ENCODE assay signal across 6 cellular contexts in genomic region chr15:90264649-90265048, GRCh38. TPM values are rescaled to one million over a fixed set of nuclear protein-coding genes. Genes with fewer than 3 reads are reported as not detected.
DNase-seq lines count a peak whose midpoint lies in the region; ATAC-seq and TF ChIP-seq lines count a peak whose summit lies in the region.

No MANE protein-coding gene starts in this region.

- H3K36me3 ChIP-seq in esophagus squamous epithelium = peaks cover 4 to 6% (median 4%) of the 10 kb centered on the region in 3 donors

- peak; percentile 51 for DNase-seq in CD1c-positive myeloid dendritic cell (ENCODE audit: extremely low spot score)
- peak; percentile 15 for DNase-seq in SK-MEL-5 (ENCODE audit: low read depth, low spot score)
- DNase-seq in esophagus squamous epithelium (lab: John Stamatoyannopoulos, UW) = no peak
- peak in 2 of 3 donors; percentile 2 to 11 for DNase-seq in stimulated activated CD4-positive, alpha-beta T cell treated with anti-CD3 and anti-CD28 coated beads, TNF-alpha, amount 100 ng/mL, for 48 hours (ENCODE audit: low read depth in 3 of 3)
- DNase-seq in NCI-H2081 (lab: John Stamatoyannopoulos, UW) = no peak

- TF ChIP-seq POLR2A in esophagus squamous epithelium (IDR thresholded peaks at IDR 0.05) = no peak

- peak overlapping the region; percentile 90 to 98 (median 97) for H3K27ac ChIP-seq in esophagus squamous epithelium

- intact Hi-C loops in esophagus squamous epithelium (cut with DNase I) = no loop called here

- H3K9me3 ChIP-seq in esophagus squamous epithelium = no peaks in the 10 kb centered on the region

- ATAC-seq in GM18517 (IDR thresholded peaks at IDR 0.05; ENCODE audit: unreplicated experiment) = no peak

- H3K27me3 ChIP-seq in esophagus squamous epithelium = no peaks in the 10 kb centered on the region

- in situ Hi-C loops in SK-MEL-5 (cut with HindIII; ENCODE audit: low pct_unique_long_range_greater_than_20kb, low sequenced_read_pairs) = no loop called here

- 0 to 26% methylated on average over 2 of the region's 4 CpGs for WGBS in esophagus squamous epithelium, 2 donors

- peak overlapping the region; percentile 53 to 83 (median 74) for H3K4me3 ChIP-seq in esophagus squamous epithelium

- no peak for TF ChIP-seq CTCF in esophagus squamous epithelium (IDR thresholded peaks at IDR 0.05)

- H3K4me1 ChIP-seq in esophagus squamous epithelium = peaks cover 22 to 65% (median 43%) of the 10 kb centered on the region in 3 donors

RNA-seq across cellular contexts. Expression of gene NGRN, which starts 0.8 kb away (rescaled TPM):
- 88.4 and 99.6 TPM in 2 replicates for total RNA-seq in SK-MEL-5 (2014; rRNA removed; shearing (Covaris generic))
- 65.1 and 69.2 TPM in 2 replicates for polyA plus RNA-seq in SK-MEL-5 (2015; cell fraction: cytosol; rRNA removed)
- 28.8 and 29.4 TPM in 2 replicates for polyA plus RNA-seq in SK-MEL-5 (2015; cell fraction: nucleus; rRNA removed)
- 10 to 100 TPM; 35.4 to 59.5 (median 43.3) TPM for total RNA-seq in esophagus squamous epithelium

RNA-seq across cellular contexts. Expression of gene TTLL13, which starts 15.3 kb away (rescaled TPM):
- 0.18 TPM in 1 of 2 replicates, not detected in the other for total RNA-seq in SK-MEL-5 (2014; rRNA removed; shearing (Covaris generic))
- polyA plus RNA-seq in SK-MEL-5 (2015; cell fraction: cytosol; rRNA removed) = 0.14 and 0.19 TPM in 2 replicates
- polyA plus RNA-seq in SK-MEL-5 (2015; cell fraction: nucleus; rRNA removed) = 0.28 TPM in 1 of 2 replicates, not detected in the other
- total RNA-seq in esophagus squamous epithelium = not detected

RNA-seq across cellular contexts. Expression of gene GDPGP1, which starts 30.6 kb away (rescaled TPM):
- 5.5 and 10.9 TPM in 2 replicates for total RNA-seq in SK-MEL-5 (2014; rRNA removed; shearing (Covaris generic))
- 7.3 and 11.3 TPM in 2 replicates for polyA plus RNA-seq in SK-MEL-5 (2015; cell fraction: cytosol; rRNA removed)
- polyA plus RNA-seq in SK-MEL-5 (2015; cell fraction: nucleus; rRNA removed) = 8.3 and 9.7 TPM in 2 replicates
- 1 to 10 TPM; 4.7 to 8.4 (median 5.5) TPM for total RNA-seq in esophagus squamous epithelium

RNA-seq across cellular contexts. Expression of gene CIB1, which starts 30.9 kb away (rescaled TPM):
- total RNA-seq in SK-MEL-5 (2014; rRNA removed; shearing (Covaris generic)) = 40.0 and 47.2 TPM in 2 replicates
- 48.2 and 65.3 TPM in 2 replicates for polyA plus RNA-seq in SK-MEL-5 (2015; cell fraction: cytosol; rRNA removed)
- polyA plus RNA-seq in SK-MEL-5 (2015; cell fraction: nucleus; rRNA removed) = 30.6 and 39.1 TPM in 2 replicates
- total RNA-seq in esophagus squamous epithelium = 10 to 100 TPM; 44.2 to 58.9 (median 45.9) TPM

Comparison
In these comparisons a context has a peak if more than half of its experiments do, and no peak if none do; other contexts are left out.
1. DNase-seq: peak in CD1c-positive myeloid dendritic cell (single experiment), SK-MEL-5 (single experiment) and stimulated activated CD4-positive, alpha-beta T cell treated with anti-CD3 and anti-CD28 coated beads, TNF-alpha, amount 100 ng/mL, for 48 hours (2 of 3); none in esophagus squamous epithelium (single experiment) and NCI-H2081 (0 of 2).